ENCODE assay signal across 32 cellular contexts in the genomic region with DNA sequence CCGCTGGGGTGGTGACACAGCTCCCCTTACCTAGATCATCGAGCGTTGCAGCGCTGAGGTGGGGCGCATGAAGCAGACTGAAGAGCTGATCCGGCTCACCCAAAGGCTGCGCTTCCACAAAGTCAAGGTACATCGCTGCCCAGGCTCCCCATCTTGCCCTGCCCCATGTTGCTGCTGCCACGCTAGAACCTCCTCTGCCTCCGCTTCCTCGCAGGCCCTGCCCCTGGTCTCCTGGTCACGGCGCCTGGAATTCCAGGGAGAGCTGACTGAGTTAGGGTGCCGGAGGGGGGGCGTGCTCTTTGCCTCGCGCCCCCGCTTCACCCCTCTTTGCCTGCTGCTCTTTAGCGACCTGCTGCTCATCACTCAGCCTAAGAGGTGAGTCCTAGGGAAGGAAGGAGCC. TPM values are rescaled to one million over a fixed set of nuclear protein-coding genes. Genes with fewer than 3 reads are reported as not detected.
"Had no signal": no experiment of that assay in that cellular context is flagged by ENCODE, and none has a peak within 500 bp of the region (broad histone marks: within the 10 kb centered on the region; RNA-seq: fewer than 3 reads in every experiment).

No MANE protein-coding gene starts in this region.

- H3K27ac ChIP-seq: coronary artery, dorsolateral prefrontal cortex, epithelial cell of prostate, esophagus squamous epithelium, gastrocnemius medialis, heart right ventricle, left lung had no signal

- H3K4me1 ChIP-seq: gastrocnemius medialis, left lung had no signal

- H3K4me3 ChIP-seq: coronary artery, dorsolateral prefrontal cortex, esophagus squamous epithelium, gastrocnemius medialis, heart right ventricle, left lung, lung had no signal

- H3K9me3 ChIP-seq: esophagus squamous epithelium, gastrocnemius medialis, heart right ventricle, left lung had no signal

- FAIRE-seq: colon, islet of Langerhans, keratinocyte had no signal

- H3K36me3 ChIP-seq: esophagus squamous epithelium, gastrocnemius medialis had no signal

- DNase-seq: dermis blood vessel endothelial cell; dorsolateral prefrontal cortex; effector CD4-positive, alpha-beta T cell; effector memory CD4-positive, alpha-beta T cell; erythroblast; esophagus squamous epithelium; foreskin fibroblast; foreskin melanocyte; gastrocnemius medialis; glutamatergic neuron; head of caudate nucleus; heart right ventricle; hippocampal formation; left cardiac atrium; left lung; left ventricle myocardium superior; mammary epithelial cell; mesendoderm; midbrain; naive thymus-derived CD4-positive, alpha-beta T cell had no signal

RNA-seq across cellular contexts. Expression of gene ARHGEF15, which starts 8.5 kb away (rescaled TPM):
- total RNA-seq: mammary epithelial cell; mononuclear cell; naive thymus-derived CD4-positive, alpha-beta T cell had no signal
- polyA plus RNA-seq: keratinocyte; mammary epithelial cell; naive thymus-derived CD4-positive, alpha-beta T cell had no signal

RNA-seq across cellular contexts. Expression of gene ODF4, which starts 21.1 kb away (rescaled TPM):
- total RNA-seq: dermis blood vessel endothelial cell; dorsolateral prefrontal cortex; esophagus mucosa; esophagus squamous epithelium; gastrocnemius medialis; glomerular endothelial cell; heart right ventricle; kidney epithelial cell; left cardiac atrium; left lung; left ventricle myocardium superior; lower leg skin; lung; mammary epithelial cell; mononuclear cell; mucosa of gallbladder; naive thymus-derived CD4-positive, alpha-beta T cell had no signal
- polyA plus RNA-seq: heart right ventricle; keratinocyte; lung; mammary epithelial cell; naive thymus-derived CD4-positive, alpha-beta T cell had no signal
